8 cellular contexts compared by ENCODE assay signal in the genomic region with DNA sequence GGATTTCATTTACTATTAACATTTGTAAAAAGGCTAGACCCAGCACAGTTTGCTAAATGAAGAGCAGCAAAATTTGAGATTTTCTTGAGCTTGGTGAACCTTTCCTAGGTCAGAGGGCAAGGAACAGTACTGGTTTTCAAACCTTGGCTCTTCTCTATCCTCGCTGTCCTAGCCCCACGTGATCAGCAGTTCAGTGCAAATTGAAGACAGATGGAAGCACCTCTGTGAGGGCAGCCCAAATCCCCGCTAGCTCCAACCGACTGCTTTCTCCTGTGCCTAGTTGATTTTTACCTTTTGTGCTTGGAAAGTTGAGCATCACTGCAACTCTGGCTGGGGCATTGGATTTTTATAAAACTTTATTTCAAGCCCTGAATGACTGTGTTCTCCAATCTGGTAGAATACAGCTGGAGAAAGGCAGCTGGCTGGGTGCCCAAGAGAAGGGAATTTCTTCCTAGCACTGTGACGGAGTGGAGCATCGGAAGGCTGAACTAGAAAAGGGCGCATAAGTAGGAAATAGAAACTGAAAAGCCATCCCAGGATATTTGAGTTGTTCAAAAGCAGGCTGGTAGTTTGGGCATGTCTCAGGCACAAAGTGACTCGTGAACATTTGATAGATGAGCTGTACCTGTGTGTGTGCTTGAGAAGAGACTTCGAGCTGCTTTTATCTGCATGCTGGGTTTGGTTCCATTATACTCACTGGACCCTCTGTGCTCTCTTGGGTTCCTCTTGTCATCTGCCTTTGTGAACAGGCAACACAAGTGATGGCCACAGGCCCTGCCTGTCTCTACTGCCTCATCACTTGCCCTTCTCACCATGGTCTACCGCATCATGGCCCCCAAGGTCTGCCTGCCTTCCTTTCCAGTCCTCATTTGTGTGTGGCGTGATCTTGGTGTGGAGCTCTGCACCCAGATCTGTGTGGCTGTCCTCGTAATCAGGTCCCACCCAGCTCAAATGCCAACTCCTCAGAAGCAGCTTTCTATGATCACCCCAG. TPM values are rescaled to one million over a fixed set of nuclear protein-coding genes. Genes with fewer than 3 reads are reported as not detected.
DNase-seq lines count a peak whose midpoint lies in the region; ATAC-seq, FAIRE-seq and TF ChIP-seq lines count a peak whose summit lies in the region.

No MANE protein-coding gene starts in this region.

- H3K36me3 ChIP-seq in parathyroid adenoma (ENCODE audit: control insufficient read depth, insufficient read depth, low read length): no peaks in the 10 kb centered on the region

- no peak overlapping the region for H3K9ac ChIP-seq in parathyroid adenoma

- H2AFZ ChIP-seq in parathyroid adenoma: no peak overlapping the region

- no peaks in the 10 kb centered on the region for H3K27me3 ChIP-seq in parathyroid adenoma (ENCODE audit: control insufficient read depth, insufficient read depth, low read length)

- no peaks in the 10 kb centered on the region for H3K9me3 ChIP-seq in parathyroid adenoma (ENCODE audit: control insufficient read depth, low read length)

- peak overlapping the region; percentile 48 for H3K27ac ChIP-seq in parathyroid adenoma

- no peak for TF ChIP-seq CTCF in parathyroid adenoma (IDR thresholded peaks at IDR 0.05)

- DNase-seq in ELF-1 (ENCODE audit: low read depth, low spot score) (peak; percentile 18), RPMI7951 (ENCODE audit: low read depth) (peak; percentile 82), fibroblast of gingiva (ENCODE audit: low read depth) (peak; percentile 69), SHP77 (lab: John Stamatoyannopoulos, UW) (no peak), middle frontal gyrus (ENCODE audit: extremely low spot score, low spot score) (no peak), RCC 7860 (ENCODE audit: low spot score) (no peak)

- FAIRE-seq in RCC 7860 (lab: Jason Lieb, UNC): no peak

- H3K4me2 ChIP-seq in parathyroid adenoma (ENCODE audit: low read length): peak overlapping the region; percentile 23

- H3K79me2 ChIP-seq in parathyroid adenoma: peaks cover 44% of the 10 kb centered on the region

- H3K4me1 ChIP-seq in parathyroid adenoma: peaks cover 19% of the 10 kb centered on the region

- ATAC-seq in GM18861 (IDR thresholded peaks at IDR 0.05; ENCODE audit: unreplicated experiment): no peak

- H3K4me3 ChIP-seq in parathyroid adenoma (ENCODE audit: low read depth, low read length): no peak overlapping the region

RNA-seq across cellular contexts. Expression of gene RNF114, which starts 2.3 kb away (rescaled TPM):
- 127 and 240 TPM in 2 replicates for total RNA-seq in RPMI7951 (2014; rRNA removed; shearing (Covaris generic))

RNA-seq across cellular contexts. Expression of gene SPATA2, which starts 23.1 kb away (rescaled TPM):
- total RNA-seq in RPMI7951 (2014; rRNA removed; shearing (Covaris generic)): 6.0 and 6.6 TPM in 2 replicates

RNA-seq across cellular contexts. Expression of gene SNAI1, which starts 44.3 kb away (rescaled TPM):
- 1.4 and 1.7 TPM in 2 replicates for total RNA-seq in RPMI7951 (2014; rRNA removed; shearing (Covaris generic))

Comparison
In these comparisons a context has a peak if more than half of its experiments do, and no peak if none do; other contexts are left out.
1. DNase-seq: peak in ELF-1 (single experiment), RPMI7951 (single experiment) and fibroblast of gingiva (single experiment); none in SHP77 (0 of 2), middle frontal gyrus (single experiment) and RCC 7860 (single experiment).